11 cellular contexts compared by ENCODE assay signal in the genomic region with DNA sequence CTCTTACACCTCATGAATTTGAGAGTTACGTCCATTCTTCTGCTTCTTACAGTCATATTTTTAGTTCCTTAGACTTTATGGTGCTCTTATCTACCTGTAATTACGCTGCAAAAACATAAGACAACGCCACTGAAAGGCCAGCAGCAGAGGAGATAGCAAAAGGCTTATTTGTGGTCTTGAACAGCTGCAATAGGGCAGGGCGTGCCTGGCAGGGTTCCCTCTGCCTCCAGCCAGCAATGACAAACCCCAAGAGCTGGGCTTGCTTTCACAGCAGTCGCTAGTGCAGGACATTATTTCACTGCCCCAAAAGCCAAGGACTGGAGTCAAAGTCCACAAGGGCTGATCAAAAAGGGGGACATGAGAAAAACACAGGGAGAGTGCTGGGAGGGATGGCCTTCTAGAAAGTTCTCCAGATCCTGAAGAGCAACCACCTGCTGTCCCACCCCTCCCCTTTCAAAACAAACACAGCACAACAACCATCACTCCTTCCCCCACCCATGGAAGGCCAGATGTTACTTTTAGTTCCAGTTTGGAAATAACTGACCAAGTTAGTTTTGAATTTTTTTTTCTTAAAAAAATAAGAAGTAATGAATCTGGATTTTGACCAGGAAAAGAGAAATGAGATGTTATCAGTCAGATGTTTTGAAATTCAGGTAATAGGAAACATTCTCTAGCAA.
DNase-seq lines count a peak whose midpoint lies in the region; ATAC-seq and TF ChIP-seq lines count a peak whose summit lies in the region.
"Had no signal": no experiment of that assay in that cellular context is flagged by ENCODE, and none has a peak within 500 bp of the region (broad histone marks: within the 10 kb centered on the region; RNA-seq: fewer than 3 reads in every experiment).

No MANE protein-coding gene starts in this region.

- H3K27me3 ChIP-seq in uterus = no peaks in the 10 kb centered on the region
- H3K27me3 ChIP-seq: SJSA1 had no signal

- H3K27me3 Mint-ChIP-seq in activated naive CD4-positive, alpha-beta T cell treated with anti-CD3 and anti-CD28 coated beads, Interleukin-2, amount 50 U/mL, for 24 hours = no peaks in the 10 kb centered on the region
- no peaks in the 10 kb centered on the region for H3K27me3 Mint-ChIP-seq in natural killer cell (ENCODE audit: low read depth in 2 of 2)
- no peaks in the 10 kb centered on the region for H3K27me3 Mint-ChIP-seq in activated T-helper 2 cell treated with anti-CD3 and anti-CD28 coated beads, Interferon-gamma antibody, Interleukin-2, Interleukin-4, amounts not matched to agents 10 μg/mL and 5 μg/mL and 100 μg/mL, durations not matched to agents 14 hours and 24 hours and 36 hours (ENCODE audit: low read depth)

- no peaks in the 10 kb centered on the region for H3K9me3 ChIP-seq in uterus
- H3K9me3 ChIP-seq: SJSA1 had no signal

- intact Hi-C loops in natural killer cell (cut with micrococcal nuclease) (no loop called here), uterus (cut with DNase I; ENCODE audit: low total_unique reads) (no loop called here)
- intact Hi-C loops in activated T-helper 2 cell treated with anti-CD3 and anti-CD28 coated beads, Interferon-gamma antibody, Interleukin-2, Interleukin-4, amounts not matched to agents 10 μg/mL and 5 μg/mL and 100 μg/mL, durations not matched to agents 14 hours and 24 hours and 36 hours (cut with micrococcal nuclease) = no loop called here

- H3K36me3 Mint-ChIP-seq in activated naive CD4-positive, alpha-beta T cell treated with anti-CD3 and anti-CD28 coated beads, Interleukin-2, amount 50 U/mL, for 24 hours = peaks cover 20% of the 10 kb centered on the region
- peaks cover 13% of the 10 kb centered on the region for H3K36me3 Mint-ChIP-seq in natural killer cell
- H3K36me3 Mint-ChIP-seq in activated T-helper 2 cell treated with anti-CD3 and anti-CD28 coated beads, Interferon-gamma antibody, Interleukin-2, Interleukin-4, amounts not matched to agents 10 μg/mL and 5 μg/mL and 100 μg/mL, durations not matched to agents 14 hours and 24 hours and 36 hours (ENCODE audit: low read depth) = peaks cover 28% of the 10 kb centered on the region

- peak in 1 of 3 donors; percentile 59 for ATAC-seq in natural killer cell
- ATAC-seq in activated CD4-positive, CD25-positive, alpha-beta regulatory T cell treated with anti-CD3 and anti-CD28 coated beads, Interleukin-2, amount 50 U/mL, for 24 hours = no peak
- no peak for ATAC-seq in HG02763 (IDR thresholded peaks at IDR 0.05; ENCODE audit: unreplicated experiment)

- peaks cover 80% of the 10 kb centered on the region for H3K4me1 Mint-ChIP-seq in activated naive CD4-positive, alpha-beta T cell treated with anti-CD3 and anti-CD28 coated beads, Interleukin-2, amount 50 U/mL, for 24 hours
- H3K4me1 Mint-ChIP-seq in natural killer cell = peaks cover 72 to 81% of the 10 kb centered on the region in 2 donors
- H3K4me1 Mint-ChIP-seq in activated T-helper 2 cell treated with anti-CD3 and anti-CD28 coated beads, Interferon-gamma antibody, Interleukin-2, Interleukin-4, amounts not matched to agents 10 μg/mL and 5 μg/mL and 100 μg/mL, durations not matched to agents 14 hours and 24 hours and 36 hours (ENCODE audit: low read depth) = peaks cover 15% of the 10 kb centered on the region

- H3K36me3 ChIP-seq in uterus = no peaks in the 10 kb centered on the region

- H3K4me3 ChIP-seq in fibroblast of villous mesenchyme (ENCODE audit: low read depth, low read length) (no peak overlapping the region), uterus (no peak overlapping the region)
- H3K4me3 ChIP-seq: SJSA1 had no signal

- H3K27ac Mint-ChIP-seq in activated naive CD4-positive, alpha-beta T cell treated with anti-CD3 and anti-CD28 coated beads, Interleukin-2, amount 50 U/mL, for 24 hours = peak overlapping the region; percentile 87
- H3K27ac Mint-ChIP-seq in natural killer cell = peak overlapping the region; percentile 70 to 79
- no peak overlapping the region for H3K27ac Mint-ChIP-seq in activated T-helper 2 cell treated with anti-CD3 and anti-CD28 coated beads, Interferon-gamma antibody, Interleukin-2, Interleukin-4, amounts not matched to agents 10 μg/mL and 5 μg/mL and 100 μg/mL, durations not matched to agents 14 hours and 24 hours and 36 hours

- H3K4me1 ChIP-seq in uterus = peaks cover 0 to 24% of the 10 kb centered on the region in 2 donors

- no peak for DNase-seq in activated naive CD4-positive, alpha-beta T cell (lab: John Stamatoyannopoulos, UW)
- DNase-seq in fibroblast of villous mesenchyme (ENCODE audit: low read depth) (peak; percentile 61), natural killer cell (no peak), uterus (peak; percentile 50 to 58)
- DNase-seq in activated T-helper 2 cell treated with anti-CD3 and anti-CD28 coated beads, Interferon-gamma antibody, Interleukin-2, Interleukin-4, amounts not matched to agents 10 μg/mL and 5 μg/mL and 100 μg/mL, durations not matched to agents 14 hours and 24 hours and 36 hours (ENCODE audit: low spot score) = no peak
- DNase-seq: activated T-cell treated with anti-CD3 and anti-CD28 coated beads, Interleukin-2, amount 50 U/mL, for 48 hours; NCI-H524 treated with DMSO at 0.1 percent for 48 hours had no signal

- peak overlapping the region; percentile 1 to 31 for H3K27ac ChIP-seq in uterus
- H3K27ac ChIP-seq: SJSA1 had no signal

- TF ChIP-seq CTCF in fibroblast of villous mesenchyme (IDR thresholded peaks at IDR 0.05; ENCODE audit: insufficient read depth, low read depth, low read length) (no peak), natural killer cell (IDR thresholded peaks at IDR 0.05) (no peak), uterus (IDR thresholded peaks at IDR 0.05) (no peak)

- TF ChIP-seq POLR2A in uterus (IDR thresholded peaks at IDR 0.05) = no peak

- no peaks in the 10 kb centered on the region for H3K9me3 Mint-ChIP-seq in activated naive CD4-positive, alpha-beta T cell treated with anti-CD3 and anti-CD28 coated beads, Interleukin-2, amount 50 U/mL, for 24 hours
- no peaks in the 10 kb centered on the region for H3K9me3 Mint-ChIP-seq in natural killer cell
- no peaks in the 10 kb centered on the region for H3K9me3 Mint-ChIP-seq in activated T-helper 2 cell treated with anti-CD3 and anti-CD28 coated beads, Interferon-gamma antibody, Interleukin-2, Interleukin-4, amounts not matched to agents 10 μg/mL and 5 μg/mL and 100 μg/mL, durations not matched to agents 14 hours and 24 hours and 36 hours

- no peak overlapping the region for H3K4me3 Mint-ChIP-seq in activated naive CD4-positive, alpha-beta T cell treated with anti-CD3 and anti-CD28 coated beads, Interleukin-2, amount 50 U/mL, for 24 hours
- H3K4me3 Mint-ChIP-seq in natural killer cell = peak overlapping the region; percentile 65
- H3K4me3 Mint-ChIP-seq in activated T-helper 2 cell treated with anti-CD3 and anti-CD28 coated beads, Interferon-gamma antibody, Interleukin-2, Interleukin-4, amounts not matched to agents 10 μg/mL and 5 μg/mL and 100 μg/mL, durations not matched to agents 14 hours and 24 hours and 36 hours (ENCODE audit: low read depth) = no peak overlapping the region

Comparison
In these comparisons a context has a peak if more than half of its experiments do, and no peak if none do; other contexts are left out.
1. DNase-seq: peak in fibroblast of villous mesenchyme (single experiment) and uterus (2 of 2); none in activated naive CD4-positive, alpha-beta T cell (0 of 4), natural killer cell (single experiment) and activated T-helper 2 cell treated with anti-CD3 and anti-CD28 coated beads, Interferon-gamma antibody, Interleukin-2, Interleukin-4, amounts not matched to agents 10 μg/mL and 5 μg/mL and 100 μg/mL, durations not matched to agents 14 hours and 24 hours and 36 hours (single experiment).